Comparison of ENCODE assay signal across 8 cellular contexts in genomic region chr9:78121488-78121887, GRCh38.
DNase-seq lines count a peak whose midpoint lies in the region; ATAC-seq, FAIRE-seq and TF ChIP-seq lines count a peak whose summit lies in the region.

No MANE protein-coding gene starts in this region.

- H3K4me3 ChIP-seq in prostate gland = no peak overlapping the region

- H3K27ac ChIP-seq in C4-2B (no peak overlapping the region), prostate gland (no peak overlapping the region)

- H3K27ac Mint-ChIP-seq in activated naive CD4-positive, alpha-beta T cell treated with anti-CD3 and anti-CD28 coated beads for 36 hours = no peak overlapping the region
- no peak overlapping the region for H3K27ac Mint-ChIP-seq in glutamatergic neuron (ENCODE audit: unreplicated experiment)

- H3K36me3 ChIP-seq in prostate gland = no peaks in the 10 kb centered on the region

- WGBS in prostate gland = 53% methylated on average over 4 of the region's 4 CpGs

- intact Hi-C loops in activated naive CD4-positive, alpha-beta T cell treated with anti-CD3 and anti-CD28 coated beads for 36 hours (cut with micrococcal nuclease) = loop anchor here (1.0 to 2.0 kb wide), 2 partner anchors 279 to 665 kb away; no protein-coding TSS in a partner anchor
- intact Hi-C loops in prostate gland (cut with DNase I) = loop anchor here (5.0 kb wide), 1 partner anchor 689 kb away; no protein-coding TSS in a partner anchor

- DNase-seq in HUDEP-2 (lab: John Stamatoyannopoulos, UW; ENCODE audit: unreplicated experiment in 76 of 76) (peak in 53 of 76 experiments; percentile 2 to 71 (median 27)), RCC 7860 (ENCODE audit: low spot score) (peak; percentile 39), glutamatergic neuron (peak; percentile 72), prostate gland (ENCODE audit: low spot score) (peak; percentile 27)
- peak; percentile 79 for DNase-seq in activated naive CD4-positive, alpha-beta T cell treated with anti-CD3 and anti-CD28 coated beads for 36 hours

- no peak for TF ChIP-seq POLR2A in prostate gland (IDR thresholded peaks at IDR 0.05)

- ATAC-seq in HG03457 (IDR thresholded peaks at IDR 0.05; ENCODE audit: unreplicated experiment) = no peak
- ATAC-seq in GM18502 (IDR thresholded peaks at IDR 0.05; ENCODE audit: poor library complexity, unreplicated experiment) = no peak

- no peaks in the 10 kb centered on the region for H3K9me3 ChIP-seq in prostate gland

- TF ChIP-seq CTCF in C4-2B (conservative IDR thresholded peaks at IDR 0.05) (peak; percentile 85), glutamatergic neuron (IDR thresholded peaks at IDR 0.05; ENCODE audit: partially characterized antibody, unreplicated experiment) (peak; percentile 73), prostate gland (IDR thresholded peaks at IDR 0.05) (peak in 3 of 4 experiments; percentile 34 to 52 (median 51))

- H3K27me3 Mint-ChIP-seq in activated naive CD4-positive, alpha-beta T cell treated with anti-CD3 and anti-CD28 coated beads for 36 hours (ENCODE audit: low read depth) = no peaks in the 10 kb centered on the region
- no peaks in the 10 kb centered on the region for H3K27me3 Mint-ChIP-seq in glutamatergic neuron (ENCODE audit: unreplicated experiment)

- no peaks in the 10 kb centered on the region for H3K36me3 Mint-ChIP-seq in activated naive CD4-positive, alpha-beta T cell treated with anti-CD3 and anti-CD28 coated beads for 36 hours (ENCODE audit: low read depth)
- H3K36me3 Mint-ChIP-seq in glutamatergic neuron (ENCODE audit: unreplicated experiment) = no peaks in the 10 kb centered on the region

- no peaks in the 10 kb centered on the region for H3K4me1 ChIP-seq in prostate gland (replicated peaks)

- peaks cover 33% of the 10 kb centered on the region for H3K4me1 Mint-ChIP-seq in activated naive CD4-positive, alpha-beta T cell treated with anti-CD3 and anti-CD28 coated beads for 36 hours (ENCODE audit: low read depth)
- no peaks in the 10 kb centered on the region for H3K4me1 Mint-ChIP-seq in glutamatergic neuron (ENCODE audit: low read depth, unreplicated experiment)

- no peaks in the 10 kb centered on the region for H3K27me3 ChIP-seq in prostate gland (replicated peaks; ENCODE audit: insufficient read depth)

- no peak overlapping the region for H3K4me3 Mint-ChIP-seq in activated naive CD4-positive, alpha-beta T cell treated with anti-CD3 and anti-CD28 coated beads for 36 hours
- H3K4me3 Mint-ChIP-seq in glutamatergic neuron (ENCODE audit: unreplicated experiment) = no peak overlapping the region

- peak; percentile 71 for FAIRE-seq in RCC 7860 (lab: Jason Lieb, UNC)

- CTCF ChIA-PET in activated naive CD4-positive, alpha-beta T cell treated with anti-CD3 and anti-CD28 coated beads for 36 hours (lab: Charles Lee) = interaction anchor here (0.8 to 2.8 kb wide), 19 partner anchors 10 to 946 kb away, joined by 3 to 19 read pairs (median 3); no protein-coding TSS in a partner anchor

- H3K9me3 Mint-ChIP-seq in activated naive CD4-positive, alpha-beta T cell treated with anti-CD3 and anti-CD28 coated beads for 36 hours = no peaks in the 10 kb centered on the region
- no peaks in the 10 kb centered on the region for H3K9me3 Mint-ChIP-seq in glutamatergic neuron (ENCODE audit: unreplicated experiment)

Comparison
In these comparisons a context has a peak if more than half of its experiments do, and no peak if none do; other contexts are left out.
1. DNase-seq: peak in every context shown above with its lines; median percentile 79 in activated naive CD4-positive, alpha-beta T cell treated with anti-CD3 and anti-CD28 coated beads for 36 hours; 72 in glutamatergic neuron; 39 in RCC 7860; 27 in HUDEP-2; 27 in prostate gland.